In the genomic region with DNA sequence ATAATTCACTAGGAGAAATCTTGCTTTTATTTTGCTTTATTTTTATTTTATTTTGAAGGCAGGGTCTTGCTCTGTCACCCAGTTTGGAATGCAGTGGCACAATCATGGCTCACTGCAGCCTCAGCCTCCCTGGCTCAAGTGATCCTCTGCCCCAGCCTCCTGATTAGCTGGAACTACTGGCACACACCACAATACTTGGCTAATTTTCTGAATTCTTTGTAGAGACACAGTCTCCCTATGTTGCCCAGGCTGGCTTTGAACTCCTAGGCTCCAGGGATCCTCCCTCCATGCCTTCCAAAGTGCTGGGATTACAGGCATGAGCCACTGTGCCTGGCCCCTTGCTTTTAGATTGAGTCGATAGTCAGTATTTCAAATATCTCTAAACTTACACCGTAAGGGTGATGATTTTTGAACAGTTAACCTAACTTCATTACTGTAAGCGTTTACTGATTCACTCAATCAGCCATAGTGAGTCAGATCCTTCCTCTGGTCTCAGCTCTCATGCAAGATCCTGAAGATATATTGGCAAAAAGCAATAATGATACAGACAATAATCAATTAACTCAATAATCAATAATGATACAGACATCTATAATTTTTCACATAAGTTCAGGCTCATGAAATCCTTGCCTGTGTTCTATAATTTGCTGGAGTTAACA, we compare ENCODE assay signal across 13 cellular contexts.
DNase-seq lines count a peak whose midpoint lies in the region; ATAC-seq and TF ChIP-seq lines count a peak whose summit lies in the region.
"Had no signal": no experiment of that assay in that cellular context is flagged by ENCODE, and none has a peak within 500 bp of the region (broad histone marks: within the 10 kb centered on the region; RNA-seq: fewer than 3 reads in every experiment).

No MANE protein-coding gene starts in this region.

- no peaks in the 10 kb centered on the region for H3K9me2 ChIP-seq in MM.1S (replicated peaks; ENCODE audit: insufficient read depth, low read length)

- no peak overlapping the region for H3K4me3 ChIP-seq in AG04450 (ENCODE audit: low read depth, low read length)
- peak overlapping the region; percentile 71; the same call in 1 of the 2 replicates for H3K4me3 ChIP-seq in MM.1S (ENCODE audit: low read length)
- no peak overlapping the region for H3K4me3 ChIP-seq in mesendoderm (ENCODE audit: low read length)

- no peaks in the 10 kb centered on the region for H3K9me3 Mint-ChIP-seq in stimulated activated effector memory CD8-positive, alpha-beta T cell treated with anti-CD3 and anti-CD28 coated beads, Interleukin-12 subunit alpha, Interleukin-12 subunit beta, amount 100 ng/mL, for 72 hours
- peaks cover 0 to 6% (median 0%) of the 10 kb centered on the region in 7 donors for H3K9me3 Mint-ChIP-seq in CD14-positive monocyte

- H3K4me1 ChIP-seq in MM.1S (ENCODE audit: low read length) (peaks cover 22% of the 10 kb centered on the region), mesendoderm (ENCODE audit: control insufficient read depth, low read depth, low read length) (no peaks in the 10 kb centered on the region)
- H3K4me1 ChIP-seq: uterus had no signal

- H3K79me2 ChIP-seq in MM.1S (ENCODE audit: low read length) (peaks cover 38% of the 10 kb centered on the region), mesendoderm (ENCODE audit: control insufficient read depth, insufficient read depth, low read length) (no peaks in the 10 kb centered on the region)

- H3K36me3 Mint-ChIP-seq in stimulated activated effector memory CD8-positive, alpha-beta T cell treated with anti-CD3 and anti-CD28 coated beads, Interleukin-12 subunit alpha, Interleukin-12 subunit beta, amount 100 ng/mL, for 72 hours, result no peaks in the 10 kb centered on the region
- no peaks in the 10 kb centered on the region for H3K36me3 Mint-ChIP-seq in CD14-positive monocyte
- H3K36me3 Mint-ChIP-seq: IgD-negative memory B cell had no signal

- H3K18ac ChIP-seq in mesendoderm (ENCODE audit: low read length), result no peak overlapping the region

- peaks cover 34% of the 10 kb centered on the region for H3F3A ChIP-seq in MM.1S (ENCODE audit: insufficient read depth, low read length)

- H3K4me3 Mint-ChIP-seq in stimulated activated effector memory CD8-positive, alpha-beta T cell treated with anti-CD3 and anti-CD28 coated beads, Interleukin-12 subunit alpha, Interleukin-12 subunit beta, amount 100 ng/mL, for 72 hours, result no peak overlapping the region
- H3K4me3 Mint-ChIP-seq in CD14-positive monocyte, result no peak overlapping the region
- H3K4me3 Mint-ChIP-seq: IgD-negative memory B cell had no signal

- H3K4ac ChIP-seq in mesendoderm (ENCODE audit: low read depth, low read length), result no peak overlapping the region

- no peak overlapping the region for H3K56ac ChIP-seq in mesendoderm (ENCODE audit: low read length)

- H3K9ac ChIP-seq in MM.1S (ENCODE audit: low read length), result peak overlapping the region; percentile 63; the same call in 1 of the 2 replicates
- no peak overlapping the region for H3K9ac ChIP-seq in mesendoderm (ENCODE audit: low read length)

- H3K27ac Mint-ChIP-seq in stimulated activated effector memory CD8-positive, alpha-beta T cell treated with anti-CD3 and anti-CD28 coated beads, Interleukin-12 subunit alpha, Interleukin-12 subunit beta, amount 100 ng/mL, for 72 hours, result no peak overlapping the region
- H3K27ac Mint-ChIP-seq in CD14-positive monocyte, result no peak overlapping the region

- H4K8ac ChIP-seq in mesendoderm (ENCODE audit: low read depth, low read length), result no peak overlapping the region

- CTCF ChIA-PET in AG04450 (lab: Charles Lee), result no interaction called here

- no peak overlapping the region for H2AK5ac ChIP-seq in mesendoderm (ENCODE audit: low read length)

- H3K4me2 ChIP-seq in MM.1S (ENCODE audit: low read depth, low read length), result peak overlapping the region; percentile 96
- no peak overlapping the region for H3K4me2 ChIP-seq in mesendoderm (ENCODE audit: low read length)

- no peak overlapping the region for H2BK120ac ChIP-seq in mesendoderm (ENCODE audit: low read depth, low read length)

- no peaks in the 10 kb centered on the region for H3K4me1 Mint-ChIP-seq in stimulated activated effector memory CD8-positive, alpha-beta T cell treated with anti-CD3 and anti-CD28 coated beads, Interleukin-12 subunit alpha, Interleukin-12 subunit beta, amount 100 ng/mL, for 72 hours
- H3K4me1 Mint-ChIP-seq in CD14-positive monocyte, result no peaks in the 10 kb centered on the region
- H3K4me1 Mint-ChIP-seq: IgD-negative memory B cell had no signal

- DNase-seq in AG04450 (ENCODE audit: low read depth, low spot score) (no peak), MM.1S (no peak), dermis blood vessel endothelial cell (peak; percentile 51), non-pigmented ciliary epithelial cell (ENCODE audit: low read depth) (peak; percentile 32), mesendoderm (no peak), CD14-positive monocyte (ENCODE audit: low spot score) (no peak), NCI-H2081 (lab: John Stamatoyannopoulos, UW) (no peak)
- DNase-seq in stimulated activated effector memory CD8-positive, alpha-beta T cell treated with anti-CD3 and anti-CD28 coated beads, Interleukin-12 subunit alpha, Interleukin-12 subunit beta, amount 100 ng/mL, for 72 hours (ENCODE audit: low spot score in 2 of 2), result no peak
- DNase-seq: NCI-H1417 treated with DMSO at 0.1 percent for 48 hours; NCI-H510A treated with DMSO at 0.1 percent for 48 hours; stimulated activated CD4-positive, alpha-beta T cell treated with anti-CD3 and anti-CD28 coated beads, Interleukin-1b, Interleukin-23, amount 100 ng/mL, for 48 hours; uterus had no signal

- no peak overlapping the region for H4K5ac ChIP-seq in mesendoderm (ENCODE audit: low read length)

- H4K20me1 ChIP-seq in MM.1S (ENCODE audit: insufficient read depth, low read length), result no peaks in the 10 kb centered on the region

- H2AFZ ChIP-seq in MM.1S (ENCODE audit: low read length), result 0 out of 2 replicates have a peak overlapping the region, but pooled peaks have one; percentile 20

- H3K9me3 ChIP-seq in AG04450 (ENCODE audit: control insufficient read depth, insufficient read depth, low read length) (no peaks in the 10 kb centered on the region), MM.1S (replicated peaks; ENCODE audit: insufficient read depth, low read length) (no peaks in the 10 kb centered on the region)
- H3K9me3 ChIP-seq: uterus had no signal

- no peak overlapping the region for H2BK15ac ChIP-seq in mesendoderm (replicated peaks; ENCODE audit: low read depth)

- peaks cover 0 to 2% (median 2%) of the 10 kb centered on the region in 3 donors for H3K27me3 Mint-ChIP-seq in CD14-positive monocyte (ENCODE audit: low read depth in 3 of 3)

- WGBS in mesendoderm (ENCODE audit: extremely low coverage, insufficient coverage, low lambda C conversion rate), result no CpG with 5 or more reads among the region's 3 CpGs

- H3K23ac ChIP-seq in mesendoderm (ENCODE audit: low read length), result no peak overlapping the region

- no peak overlapping the region for H2BK5ac ChIP-seq in mesendoderm (ENCODE audit: low read length)

- POLR2A ChIA-PET in AG04450 (lab: Yijun Ruan, JAX), result no interaction called here

- intact Hi-C loops in CD14-positive monocyte (cut with micrococcal nuclease), result no loop called here

- H3K79me1 ChIP-seq in mesendoderm (ENCODE audit: low read length), result no peaks in the 10 kb centered on the region

- no peaks in the 10 kb centered on the region for H3K36me3 ChIP-seq in MM.1S (replicated peaks; ENCODE audit: insufficient read depth, low read length)
- no peaks in the 10 kb centered on the region for H3K36me3 ChIP-seq in mesendoderm (ENCODE audit: control insufficient read depth, insufficient read depth, low read length)
- H3K36me3 ChIP-seq: uterus had no signal

- H3K27ac ChIP-seq in AG04450 (ENCODE audit: low read depth, low read length) (peak overlapping the region; percentile 63), MM.1S (ENCODE audit: low read length) (peak overlapping the region; percentile 88; the same call in 1 of the 2 replicates), mesendoderm (ENCODE audit: low read depth, low read length) (no peak overlapping the region)

- TF ChIP-seq CTCF in AG04450 (IDR thresholded peaks at IDR 0.05; ENCODE audit: low read depth, low read length) (no peak), MM.1S (IDR thresholded peaks at IDR 0.05; ENCODE audit: low read length) (no peak), CD14-positive monocyte (IDR thresholded peaks at IDR 0.05) (no peak)

- ATAC-seq in stimulated activated effector memory CD8-positive, alpha-beta T cell treated with anti-CD3 and anti-CD28 coated beads, Interleukin-12 subunit alpha, Interleukin-12 subunit beta, amount 100 ng/mL, for 72 hours, result no peak

- no peaks in the 10 kb centered on the region for H3K27me3 ChIP-seq in AG04450 (ENCODE audit: control insufficient read depth, insufficient read depth, low read length)
- H3K27me3 ChIP-seq in MM.1S (replicated peaks; ENCODE audit: insufficient read depth, low read length), result no peaks in the 10 kb centered on the region
- H3K27me3 ChIP-seq in mesendoderm (ENCODE audit: insufficient read depth, low read length, poor library complexity), result no peaks in the 10 kb centered on the region
- H3K27me3 ChIP-seq: uterus had no signal

Comparison
In these comparisons a context has a peak if more than half of its experiments do, and no peak if none do; other contexts are left out.
1. DNase-seq: peak in dermis blood vessel endothelial cell (single experiment) and non-pigmented ciliary epithelial cell (single experiment); none in AG04450 (single experiment), MM.1S (single experiment), stimulated activated effector memory CD8-positive, alpha-beta T cell treated with anti-CD3 and anti-CD28 coated beads, Interleukin-12 subunit alpha, Interleukin-12 subunit beta, amount 100 ng/mL, for 72 hours (0 of 2), mesendoderm (single experiment), CD14-positive monocyte (single experiment) and NCI-H2081 (0 of 2).